Comparison of ENCODE assay signal across 10 cellular contexts in genomic region chr11:71453911-71454304, GRCh38. TPM values are rescaled to one million over a fixed set of nuclear protein-coding genes. Genes with fewer than 3 reads are reported as not detected.
DNase-seq lines count a peak whose midpoint lies in the region; ATAC-seq, FAIRE-seq and TF ChIP-seq lines count a peak whose summit lies in the region.
"Had no signal": no experiment of that assay in that cellular context is flagged by ENCODE, and none has a peak within 500 bp of the region (broad histone marks: within the 10 kb centered on the region; RNA-seq: fewer than 3 reads in every experiment).

No MANE protein-coding gene starts in this region.

- H3K9me3 ChIP-seq in SJCRH30 (replicated peaks): no peaks in the 10 kb centered on the region

- H3K4me3 ChIP-seq in SJCRH30 (peak overlapping the region; percentile 97), fibroblast of pulmonary artery (replicated peaks; ENCODE audit: low read depth, low read length) (peak overlapping the region; percentile 92), retinal pigment epithelial cell (ENCODE audit: low read length) (peak overlapping the region; percentile 91)

- no peak for ATAC-seq in GM19023 (IDR thresholded peaks at IDR 0.05; ENCODE audit: unreplicated experiment)
- ATAC-seq in GM18907 (IDR thresholded peaks at IDR 0.05; ENCODE audit: unreplicated experiment): no peak

- no peaks in the 10 kb centered on the region; the same call in 1 of the 2 replicates for H3K36me3 ChIP-seq in SJCRH30

- no peak for TF ChIP-seq POLR2A in GM12892 (IDR thresholded peaks at IDR 0.05; ENCODE audit: low read depth, low read length)

- H3K4me1 ChIP-seq in SJCRH30: no peaks in the 10 kb centered on the region; the same call in 1 of the 2 replicates

- in situ Hi-C loops in GM13977 (cut with MboI; ENCODE audit: low pct_unique_long_range_greater_than_20kb, low sequenced_read_pairs, unreplicated experiment): no loop called here

- FAIRE-seq in GM12892 (lab: Jason Lieb, UNC): peak; percentile 53

- DNase-seq in GM12892 (ENCODE audit: insufficient read length): no peak
- DNase-seq in SJCRH30: no peak
- no peak for DNase-seq in fibroblast of pulmonary artery (ENCODE audit: low read depth)
- no peak for DNase-seq in retinal pigment epithelial cell (ENCODE audit: low read depth)
- no peak for DNase-seq in GM13977 (ENCODE audit: low spot score)
- no peak for DNase-seq in UCSD-AML1 (lab: John Stamatoyannopoulos, UW; ENCODE audit: unreplicated experiment)
- DNase-seq: activated CD4-positive, CD25-positive, alpha-beta regulatory T cell; GOT3 had no signal

- TF ChIP-seq CTCF in fibroblast of pulmonary artery (IDR thresholded peaks at IDR 0.05; ENCODE audit: low read length, missing control alignments) (no peak), retinal pigment epithelial cell (conservative IDR thresholded peaks at IDR 0.05; ENCODE audit: low read depth, low read length) (no peak), GM13977 (IDR thresholded peaks at IDR 0.05; ENCODE audit: extremely low read depth, insufficient read depth, missing control alignments) (no peak)

- H3K27ac ChIP-seq in SJCRH30: no peak overlapping the region

- no peaks in the 10 kb centered on the region for H3K27me3 ChIP-seq in SJCRH30

RNA-seq across cellular contexts. Expression of gene NADSYN1, which starts 0.9 kb away (rescaled TPM):
- 80.8 TPM for polyA plus RNA-seq in GM12892 (2012; ENCODE audit: missing spikeins)
- 17.8 and 18.0 TPM in 2 replicates for total RNA-seq in SJCRH30 (2014; rRNA removed; shearing (Covaris generic))

RNA-seq across cellular contexts. Expression of gene DHCR7, which starts 5.7 kb away (rescaled TPM):
- 58.6 TPM for polyA plus RNA-seq in GM12892 (2012; ENCODE audit: missing spikeins)
- total RNA-seq in SJCRH30 (2014; rRNA removed; shearing (Covaris generic)): 40.1 and 42.8 TPM in 2 replicates
